Comparison of ENCODE assay signal across 10 cellular contexts in genomic region chr7:105838273-105839141, GRCh38. TPM values are rescaled to one million over a fixed set of nuclear protein-coding genes. Genes with fewer than 3 reads are reported as not detected.
A peak's percentile ranks its signal among the peaks of the same experiment; 100 is the strongest.
DNase-seq lines count a peak whose midpoint lies in the region; ATAC-seq and TF ChIP-seq lines count a peak whose summit lies in the region.
"Had no signal": no experiment of that assay in that cellular context is flagged by ENCODE, and none has a peak within 500 bp of the region (broad histone marks: within the 10 kb centered on the region; RNA-seq: fewer than 3 reads in every experiment).

No MANE protein-coding gene starts in this region.

- H3K27ac ChIP-seq in adrenal gland (no peak overlapping the region), upper lobe of right lung (no peak overlapping the region), PC-3 (ENCODE audit: low read length) (no peak overlapping the region)

- no peak for TF ChIP-seq CTCF in adrenal gland (IDR thresholded peaks at IDR 0.05)
- TF ChIP-seq CTCF in upper lobe of right lung (IDR thresholded peaks at IDR 0.05): no peak
- TF ChIP-seq CTCF in PC-3 (conservative IDR thresholded peaks at IDR 0.05; ENCODE audit: low read depth, low read length): no peak

- no peak overlapping the region for H3K4me3 ChIP-seq in adrenal gland
- H3K4me3 ChIP-seq in upper lobe of right lung: no peak overlapping the region
- no peak overlapping the region for H3K4me3 ChIP-seq in PC-3 (ENCODE audit: low read length)

- H3K27me3 Mint-ChIP-seq in activated naive CD8-positive, alpha-beta T cell treated with anti-CD3 and anti-CD28 coated beads for 36 hours: no peaks in the 10 kb centered on the region
- no peaks in the 10 kb centered on the region for H3K27me3 Mint-ChIP-seq in activated naive CD8-positive, alpha-beta T cell treated with anti-CD3 and anti-CD28 coated beads, Interleukin-2, amount 50 U/mL, for 24 hours

- no TSS peak for BruUV-seq in PC-3 (replicated peaks; lab: Mats Ljungman, UMichigan)

- no peak overlapping the region for H2AFZ ChIP-seq in PC-3 (ENCODE audit: low read length)

- no peak overlapping the region for H3K4me2 ChIP-seq in PC-3 (ENCODE audit: low read length)

- H3K9me3 ChIP-seq in adrenal gland (replicated peaks in 1 of 3) (no peaks in the 10 kb centered on the region), upper lobe of right lung (no peaks in the 10 kb centered on the region), PC-3 (ENCODE audit: low read length) (no peaks in the 10 kb centered on the region)

- H3K9ac ChIP-seq in PC-3 (ENCODE audit: low read length): no peak overlapping the region

- no peaks in the 10 kb centered on the region for H3K4me1 Mint-ChIP-seq in activated naive CD8-positive, alpha-beta T cell treated with anti-CD3 and anti-CD28 coated beads for 36 hours
- no peaks in the 10 kb centered on the region for H3K4me1 Mint-ChIP-seq in activated naive CD8-positive, alpha-beta T cell treated with anti-CD3 and anti-CD28 coated beads, Interleukin-2, amount 50 U/mL, for 24 hours

- intact Hi-C loops in adrenal gland (cut with DNase I) (no loop called here), upper lobe of right lung (cut with DNase I) (no loop called here), PC-3 (cut with micrococcal nuclease) (no loop called here)

- no peaks in the 10 kb centered on the region for H3K9me2 ChIP-seq in PC-3 (replicated peaks; ENCODE audit: low read length)

- no peaks in the 10 kb centered on the region for H4K20me1 ChIP-seq in PC-3 (ENCODE audit: low read length)

- no peak for ATAC-seq in activated naive CD8-positive, alpha-beta T cell treated with anti-CD3 and anti-CD28 coated beads, Interleukin-2, amount 50 U/mL, for 24 hours
- ATAC-seq in upper lobe of right lung (peak; percentile 53), GM19351 (IDR thresholded peaks at IDR 0.05; ENCODE audit: unreplicated experiment) (no peak), GM18907 (IDR thresholded peaks at IDR 0.05; ENCODE audit: unreplicated experiment) (no peak), PC-3 (no peak)
- ATAC-seq: Panc1 had no signal

- CTCF ChIA-PET in PC-3 (lab: Charles Lee): no interaction called here

- peak overlapping the region; percentile 21 for H3K27ac Mint-ChIP-seq in activated naive CD8-positive, alpha-beta T cell treated with anti-CD3 and anti-CD28 coated beads for 36 hours
- no peak overlapping the region for H3K27ac Mint-ChIP-seq in activated naive CD8-positive, alpha-beta T cell treated with anti-CD3 and anti-CD28 coated beads, Interleukin-2, amount 50 U/mL, for 24 hours

- DNase-seq in activated naive CD8-positive, alpha-beta T cell treated with anti-CD3 and anti-CD28 coated beads for 36 hours: no peak
- DNase-seq in activated naive CD8-positive, alpha-beta T cell treated with anti-CD3 and anti-CD28 coated beads, Interleukin-2, amount 50 U/mL, for 24 hours: no peak
- peak in 5 of 7 donors; percentile 24 to 75 (median 54) for DNase-seq in adrenal gland
- peak; percentile 8 for DNase-seq in inferior parietal cortex (ENCODE audit: extremely low spot score)
- peak; percentile 75 for DNase-seq in upper lobe of right lung
- no peak for DNase-seq in PC-3
- DNase-seq: activated T-cell treated with anti-CD3 and anti-CD28 coated beads, Interleukin-2, amount 50 U/mL, for 48 hours had no signal

- H3K4me1 ChIP-seq in adrenal gland (replicated peaks in 1 of 2): peaks cover 0 to 13% of the 10 kb centered on the region in 2 donors
- H3K4me1 ChIP-seq in upper lobe of right lung: peaks cover 12% of the 10 kb centered on the region
- H3K4me1 ChIP-seq in PC-3 (ENCODE audit: insufficient read depth, low read length): no peaks in the 10 kb centered on the region

- POLR2A ChIA-PET in PC-3 (lab: Charles Lee; ENCODE audit: unreplicated experiment): no interaction called here

- H3K36me3 Mint-ChIP-seq in activated naive CD8-positive, alpha-beta T cell treated with anti-CD3 and anti-CD28 coated beads for 36 hours: no peaks in the 10 kb centered on the region
- no peaks in the 10 kb centered on the region for H3K36me3 Mint-ChIP-seq in activated naive CD8-positive, alpha-beta T cell treated with anti-CD3 and anti-CD28 coated beads, Interleukin-2, amount 50 U/mL, for 24 hours (ENCODE audit: low read depth)

- no peak overlapping the region for H3K4me3 Mint-ChIP-seq in activated naive CD8-positive, alpha-beta T cell treated with anti-CD3 and anti-CD28 coated beads for 36 hours
- H3K4me3 Mint-ChIP-seq in activated naive CD8-positive, alpha-beta T cell treated with anti-CD3 and anti-CD28 coated beads, Interleukin-2, amount 50 U/mL, for 24 hours: no peak overlapping the region

- TF ChIP-seq POLR2A in adrenal gland (IDR thresholded peaks at IDR 0.05): no peak

- 65 to 80% (median 72%) methylated on average over 7 to 14 of the region's 14 CpGs for WGBS in adrenal gland, 4 donors

- no peaks in the 10 kb centered on the region for H3K79me2 ChIP-seq in PC-3 (ENCODE audit: low read length)

- H3F3A ChIP-seq in PC-3 (ENCODE audit: low read length, unreplicated experiment): no peaks in the 10 kb centered on the region

- no peaks in the 10 kb centered on the region for H3K9me3 Mint-ChIP-seq in activated naive CD8-positive, alpha-beta T cell treated with anti-CD3 and anti-CD28 coated beads for 36 hours
- H3K9me3 Mint-ChIP-seq in activated naive CD8-positive, alpha-beta T cell treated with anti-CD3 and anti-CD28 coated beads, Interleukin-2, amount 50 U/mL, for 24 hours: no peaks in the 10 kb centered on the region

- H3K36me3 ChIP-seq in adrenal gland (replicated peaks in 1 of 2) (no peaks in the 10 kb centered on the region), upper lobe of right lung (no peaks in the 10 kb centered on the region), PC-3 (ENCODE audit: low read depth, low read length) (no peaks in the 10 kb centered on the region)

- no peaks in the 10 kb centered on the region for H3K27me3 ChIP-seq in adrenal gland
- no peaks in the 10 kb centered on the region for H3K27me3 ChIP-seq in upper lobe of right lung
- H3K27me3 ChIP-seq in PC-3 (ENCODE audit: low read length): no peaks in the 10 kb centered on the region

RNA-seq across cellular contexts. Expression of gene ATXN7L1, which starts 37.9 kb away (rescaled TPM):
- 1 to 10 TPM; 3.7 to 4.4 TPM for total RNA-seq in activated naive CD8-positive, alpha-beta T cell treated with anti-CD3 and anti-CD28 coated beads for 36 hours
- total RNA-seq in adrenal gland: 10 to 100 TPM in 4 of 8 donors, 1 to 10 TPM in 4; 3.6 to 24.6 (median 10.6) TPM
- polyA plus RNA-seq in adrenal gland: 1 to 10 TPM; 4.9 to 9.6 (median 7.4) TPM
- total RNA-seq in upper lobe of right lung: 12.9 TPM
- 6.2 and 16.0 TPM in 2 replicates for total RNA-seq in PC-3 (2014; rRNA removed)

Comparison
In these comparisons a context has a peak if more than half of its experiments do, and no peak if none do; other contexts are left out.
1. DNase-seq: peak in adrenal gland (5 of 7), inferior parietal cortex (single experiment) and upper lobe of right lung (single experiment); none in activated naive CD8-positive, alpha-beta T cell treated with anti-CD3 and anti-CD28 coated beads for 36 hours (single experiment), activated naive CD8-positive, alpha-beta T cell treated with anti-CD3 and anti-CD28 coated beads, Interleukin-2, amount 50 U/mL, for 24 hours (single experiment) and PC-3 (single experiment).